Comparison of ENCODE assay signal across 8 cellular contexts in genomic region chr2:199911052-199911876, GRCh38. TPM values are rescaled to one million over a fixed set of nuclear protein-coding genes. Genes with fewer than 3 reads are reported as not detected.
DNase-seq lines count a peak whose midpoint lies in the region; ATAC-seq, FAIRE-seq and TF ChIP-seq lines count a peak whose summit lies in the region.

A gene with protein sequence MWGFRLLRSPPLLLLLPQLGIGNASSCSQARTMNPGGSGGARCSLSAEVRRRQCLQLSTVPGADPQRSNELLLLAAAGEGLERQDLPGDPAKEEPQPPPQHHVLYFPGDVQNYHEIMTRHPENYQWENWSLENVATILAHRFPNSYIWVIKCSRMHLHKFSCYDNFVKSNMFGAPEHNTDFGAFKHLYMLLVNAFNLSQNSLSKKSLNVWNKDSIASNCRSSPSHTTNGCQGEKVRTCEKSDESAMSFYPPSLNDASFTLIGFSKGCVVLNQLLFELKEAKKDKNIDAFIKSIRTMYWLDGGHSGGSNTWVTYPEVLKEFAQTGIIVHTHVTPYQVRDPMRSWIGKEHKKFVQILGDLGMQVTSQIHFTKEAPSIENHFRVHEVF (plus strand): TSS chr2:199911293. CDS start chr2:199911439, 146 bp downstream.

- H3K36me3 ChIP-seq in pancreas: no peaks in the 10 kb centered on the region
- H3K36me3 ChIP-seq in tibial artery: no peaks in the 10 kb centered on the region

- peak; percentile 83 for TF ChIP-seq POLR2A in GM10847 (IDR thresholded peaks at IDR 0.05; ENCODE audit: extremely low read depth, insufficient read length)

- intact Hi-C loops in Right ventricle myocardium superior (cut with DNase I) (no loop called here), pancreas (cut with DNase I) (no loop called here), tibial artery (cut with DNase I; ENCODE audit: low total_unique reads) (no loop called here)

- no peaks in the 10 kb centered on the region for H3K9me3 ChIP-seq in pancreas
- H3K9me3 ChIP-seq in tibial artery: no peaks in the 10 kb centered on the region

- TF ChIP-seq CTCF in pancreas (IDR thresholded peaks at IDR 0.05) (no peak), tibial artery (IDR thresholded peaks at IDR 0.05) (no peak)

- FAIRE-seq in pancreas (lab: Jason Lieb, UNC): no peak

- peak within 1 kb of the TSS; percentile 36 to 84 (median 64) for H3K4me3 ChIP-seq in pancreas
- peak within 1 kb of the TSS; percentile 71 to 95 for H3K4me3 ChIP-seq in tibial artery

- peaks cover 0 to 19% (median 5%) of the 10 kb centered on the region in 3 donors for H3K4me1 ChIP-seq in pancreas
- peaks cover 0 to 29% (median 14%) of the 10 kb centered on the region in 4 donors for H3K4me1 ChIP-seq in tibial artery

- ATAC-seq in HG02678 (IDR thresholded peaks at IDR 0.05; ENCODE audit: unreplicated experiment) (peak; percentile 92), Right ventricle myocardium superior (ENCODE audit: poor library complexity) (peak; percentile 99), pancreas (peak; percentile 96 to 99 (median 98))

- peak; percentile 77 for DNase-seq in NCI-H128 (lab: John Stamatoyannopoulos, UW; ENCODE audit: unreplicated experiment)
- peak; percentile 94 to 99 for DNase-seq in SW 1271 (lab: John Stamatoyannopoulos, UW)
- DNase-seq in activated naive CD8-positive, alpha-beta T cell treated with anti-CD3 and anti-CD28 coated beads, Interleukin-2, amount 50 U/mL, for 16 hours (ENCODE audit: low read depth, low spot score): peak; percentile 73
- DNase-seq in Right ventricle myocardium superior: peak; percentile 97
- DNase-seq in pancreas: peak; percentile 93 to 97 (median 96)
- peak; percentile 96 to 97 for DNase-seq in tibial artery

- WGBS in pancreas, 2 donors: 0 to 1% methylated on average over 74 to 85 of the region's 85 CpGs

- H3K27me3 ChIP-seq in pancreas: no peaks in the 10 kb centered on the region
- no peaks in the 10 kb centered on the region for H3K27me3 ChIP-seq in tibial artery

- H3K27ac ChIP-seq in pancreas: peak within 1 kb of the TSS; percentile 85 to 95 (median 92)
- H3K27ac ChIP-seq in tibial artery: peak within 1 kb of the TSS; percentile 93 to 99

RNA-seq across cellular contexts. Expression of the gene that starts here (rescaled TPM):
- total RNA-seq in Right ventricle myocardium superior: 7.0 TPM
- total RNA-seq in pancreas: 1 to 10 TPM; 6.2 to 8.3 (median 7.6) TPM
- 1 to 10 TPM; 3.5 to 4.9 TPM for polyA plus RNA-seq in pancreas

Comparison
In these comparisons a context has a peak if more than half of its experiments do, and no peak if none do; other contexts are left out.
1. Peak in every context shown above with its lines: DNase-seq, ATAC-seq, H3K4me3 ChIP-seq and H3K27ac ChIP-seq.